Comparison of ENCODE assay signal across 20 cellular contexts in the genomic region with DNA sequence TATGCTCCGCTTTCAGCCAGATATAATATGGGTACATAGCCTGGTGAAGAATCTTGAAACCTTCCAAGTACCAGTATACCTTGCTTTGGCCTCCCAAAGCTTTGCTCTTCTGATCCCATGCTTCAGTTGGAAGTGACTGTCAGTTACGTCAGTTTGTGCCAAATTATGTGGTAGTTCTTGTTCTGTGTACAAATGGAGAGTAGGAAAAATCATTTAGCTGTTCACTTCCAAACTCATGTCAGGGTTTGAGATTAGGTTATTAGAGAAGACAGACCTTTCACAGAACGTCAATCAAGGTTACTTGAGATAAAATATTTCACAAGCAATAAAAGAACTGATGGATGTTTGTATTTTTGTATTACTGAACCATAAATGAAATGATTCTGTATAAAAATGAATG.
DNase-seq lines count a peak whose midpoint lies in the region; ATAC-seq, FAIRE-seq and TF ChIP-seq lines count a peak whose summit lies in the region.
"Had no signal": no experiment of that assay in that cellular context is flagged by ENCODE, and none has a peak within 500 bp of the region (broad histone marks: within the 10 kb centered on the region; RNA-seq: fewer than 3 reads in every experiment).

No MANE protein-coding gene starts in this region.

- POLR2A ChIA-PET in H1 (lab: Charles Lee; ENCODE audit: partially characterized antibody), result no interaction called here

- H3K4ac ChIP-seq in H1 (replicated peaks; ENCODE audit: insufficient read length, low read depth, low read length), result no peak overlapping the region

- no peak overlapping the region for H4K91ac ChIP-seq in H1 (replicated peaks; ENCODE audit: insufficient read length, low read length)

- H4K5ac ChIP-seq in H1 (ENCODE audit: insufficient read length, low read depth, low read length), result no peak overlapping the region

- no peaks in the 10 kb centered on the region for H3K9me3 ChIP-seq in cardiac muscle cell (ENCODE audit: low read depth)
- no peaks in the 10 kb centered on the region for H3K9me3 ChIP-seq in H1 (ENCODE audit: insufficient read depth in 2 of 2, low read depth in 1 of 2, low read length in 1 of 2)
- no peaks in the 10 kb centered on the region for H3K9me3 ChIP-seq in left ventricle myocardium inferior (replicated peaks)
- H3K9me3 ChIP-seq in ovary, result no peaks in the 10 kb centered on the region
- H3K9me3 ChIP-seq in Karpas-422 (ENCODE audit: low read length), result no peaks in the 10 kb centered on the region

- H3K27ac ChIP-seq in cardiac muscle cell (peak overlapping the region; percentile 21), H1 (ENCODE audit: low read depth, low read length) (no peak overlapping the region), left ventricle myocardium inferior (replicated peaks) (peak overlapping the region; percentile 29), ovary (no peak overlapping the region), Karpas-422 (ENCODE audit: low read length) (no peak overlapping the region)

- intact Hi-C loops in cardiac septum (cut with DNase I) (no loop called here), left ventricle myocardium inferior (cut with micrococcal nuclease) (no loop called here), ovary (cut with DNase I) (no loop called here)

- H3K79me2 ChIP-seq in H1 (ENCODE audit: control insufficient read depth in 1 of 2, insufficient read depth in 2 of 2, low read length in 2 of 2), result 0 out of 4 replicates have a peak, but pooled peaks cover 0 to 3% of the 10 kb centered on the region in 2 experiments
- 0 out of 2 replicates have a peak, but pooled peaks cover 7% of the 10 kb centered on the region for H3K79me2 ChIP-seq in Karpas-422 (ENCODE audit: low read length)

- no peak for ATAC-seq in stimulated activated effector memory CD8-positive, alpha-beta T cell treated with anti-CD3 and anti-CD28 coated beads, Interleukin-12 subunit alpha, Interleukin-12 subunit beta, amount 100 ng/mL, for 72 hours
- ATAC-seq: HCT116 had no signal

- no peak overlapping the region for H3K4me3 Mint-ChIP-seq in stimulated activated effector memory CD8-positive, alpha-beta T cell treated with anti-CD3 and anti-CD28 coated beads, Interleukin-12 subunit alpha, Interleukin-12 subunit beta, amount 100 ng/mL, for 72 hours
- H3K4me3 Mint-ChIP-seq: H9 had no signal

- H2AK5ac ChIP-seq in H1 (ENCODE audit: low read depth, low read length), result no peak overlapping the region

- H2AFZ ChIP-seq in H1 (ENCODE audit: low read length), result no peak overlapping the region
- H2AFZ ChIP-seq in Karpas-422 (ENCODE audit: low read length), result no peak overlapping the region

- H3K9me3 Mint-ChIP-seq in stimulated activated effector memory CD8-positive, alpha-beta T cell treated with anti-CD3 and anti-CD28 coated beads, Interleukin-12 subunit alpha, Interleukin-12 subunit beta, amount 100 ng/mL, for 72 hours, result peaks cover 5% of the 10 kb centered on the region
- H3K9me3 Mint-ChIP-seq: H9 had no signal

- TF ChIP-seq EP300 in H1 (IDR thresholded peaks at IDR 0.05; ENCODE audit: borderline replicate concordance in 1 of 2, low read depth in 2 of 2, low read length in 2 of 2), result no peak
- TF ChIP-seq EP300 in ovary (IDR thresholded peaks at IDR 0.05), result no peak

- DNase-seq in cardiac muscle cell (ENCODE audit: low read depth in 1 of 2, low spot score in 1 of 2) (no peak), cardiac septum (ENCODE audit: low spot score) (no peak), H1 (ENCODE audit: low read depth in 1 of 2, low spot score in 2 of 2) (no peak), left ventricle myocardium inferior (no peak), ovary (no peak), ecto neural progenitor cell (ENCODE audit: low spot score) (no peak), Karpas-422 (no peak)
- no peak for DNase-seq in stimulated activated effector memory CD8-positive, alpha-beta T cell treated with anti-CD3 and anti-CD28 coated beads, Interleukin-12 subunit alpha, Interleukin-12 subunit beta, amount 100 ng/mL, for 72 hours (ENCODE audit: low spot score in 2 of 2)
- DNase-seq: C1 segment of cervical spinal cord; Calu3; CD4-positive, alpha-beta memory T cell; COR-L47; DMS53; DMS79 treated with DMSO at 0.1 percent for 48 hours; GF-D8; GOT3; H9 had no signal

- H3K9me2 ChIP-seq in Karpas-422 (replicated peaks; ENCODE audit: insufficient read depth, low read length), result no peaks in the 10 kb centered on the region

- no peak overlapping the region for H2BK20ac ChIP-seq in H1 (ENCODE audit: low read length)

- no peak overlapping the region for H3K4me2 ChIP-seq in H1 (ENCODE audit: insufficient read depth in 1 of 2, low read depth in 2 of 2, low read length in 2 of 2)
- no peak overlapping the region for H3K4me2 ChIP-seq in Karpas-422 (ENCODE audit: low read depth, low read length, poor library complexity, severe bottlenecking)

- no peak overlapping the region for H3K14ac ChIP-seq in H1 (ENCODE audit: insufficient read length)

- H3K23me2 ChIP-seq in H1 (ENCODE audit: low read depth, low read length), result no peaks in the 10 kb centered on the region

- no peak overlapping the region for H2BK12ac ChIP-seq in H1 (ENCODE audit: low read depth, low read length)

- TF ChIP-seq POLR2A in H1 (IDR thresholded peaks at IDR 0.05; ENCODE audit: control extremely low read depth in 1 of 2, low read depth in 2 of 2, low read length in 2 of 2), result no peak
- TF ChIP-seq POLR2A in ovary (IDR thresholded peaks at IDR 0.05), result no peak

- no peaks in the 10 kb centered on the region for H3K27me3 ChIP-seq in cardiac muscle cell
- H3K27me3 ChIP-seq in H1 (replicated peaks in 1 of 4; ENCODE audit: control insufficient read depth in 3 of 4, extremely low read depth in 1 of 4, insufficient read depth in 3 of 4, low read length in 3 of 4), result no peaks in the 10 kb centered on the region
- H3K27me3 ChIP-seq in left ventricle myocardium inferior (ENCODE audit: low read depth), result no peaks in the 10 kb centered on the region
- no peaks in the 10 kb centered on the region for H3K27me3 ChIP-seq in ovary
- no peaks in the 10 kb centered on the region for H3K27me3 ChIP-seq in Karpas-422 (ENCODE audit: low read length)

- no peaks in the 10 kb centered on the region for H3K36me3 ChIP-seq in cardiac muscle cell
- H3K36me3 ChIP-seq in H1 (ENCODE audit: control insufficient read depth in 2 of 4, insufficient read depth in 4 of 4, low read length in 3 of 4), result no peaks in the 10 kb centered on the region
- peaks cover 11% of the 10 kb centered on the region for H3K36me3 ChIP-seq in left ventricle myocardium inferior
- H3K36me3 ChIP-seq in ovary, result no peaks in the 10 kb centered on the region
- no peaks in the 10 kb centered on the region for H3K36me3 ChIP-seq in Karpas-422 (ENCODE audit: insufficient read depth, low read length)

- no peak overlapping the region for H4K8ac ChIP-seq in H1 (ENCODE audit: extremely low read depth, insufficient read depth, low read length)

- no peak for FAIRE-seq in H1 (lab: Jason Lieb, UNC)
- FAIRE-seq: GM12891, GM18507 had no signal

- H3K79me1 ChIP-seq in H1 (ENCODE audit: low read depth, low read length), result no peaks in the 10 kb centered on the region

- peaks cover 6% of the 10 kb centered on the region for H3K36me3 Mint-ChIP-seq in stimulated activated effector memory CD8-positive, alpha-beta T cell treated with anti-CD3 and anti-CD28 coated beads, Interleukin-12 subunit alpha, Interleukin-12 subunit beta, amount 100 ng/mL, for 72 hours

- CTCF ChIA-PET in H1 (lab: Charles Lee; ENCODE audit: partially characterized antibody), result no interaction called here

- no peak for TF ChIP-seq RAD21 in H1 (IDR thresholded peaks at IDR 0.05 in 1 of 2, conservative IDR thresholded peaks at IDR 0.05 in 1 of 2; ENCODE audit: low read depth in 2 of 2, low read length in 2 of 2)

- H4K20me1 ChIP-seq in H1 (replicated peaks in 1 of 2; ENCODE audit: control insufficient read depth in 1 of 2, insufficient read depth in 2 of 2, low read length in 2 of 2) (no peaks in the 10 kb centered on the region), Karpas-422 (ENCODE audit: insufficient read depth, low read depth, low read length) (no peaks in the 10 kb centered on the region)

- no peaks in the 10 kb centered on the region for H3K4me1 Mint-ChIP-seq in stimulated activated effector memory CD8-positive, alpha-beta T cell treated with anti-CD3 and anti-CD28 coated beads, Interleukin-12 subunit alpha, Interleukin-12 subunit beta, amount 100 ng/mL, for 72 hours
- H3K4me1 Mint-ChIP-seq: CD4-positive, alpha-beta memory T cell had no signal

- H2BK5ac ChIP-seq in H1 (ENCODE audit: low read depth, low read length), result no peak overlapping the region

- H3K18ac ChIP-seq in H1 (ENCODE audit: extremely low read depth, low read length), result no peak overlapping the region

- H3K4me3 ChIP-seq in cardiac muscle cell (no peak overlapping the region), H1 (ENCODE audit: extremely low read depth in 1 of 4, insufficient read depth in 2 of 4, low read depth in 3 of 4, low read length in 4 of 4) (no peak overlapping the region), left ventricle myocardium inferior (no peak overlapping the region), ovary (no peak overlapping the region), Karpas-422 (ENCODE audit: low read length) (no peak overlapping the region)

- H3K9ac ChIP-seq in H1 (replicated peaks in 1 of 4; ENCODE audit: extremely low read depth in 1 of 4, low read depth in 3 of 4, low read length in 3 of 4) (no peak overlapping the region), Karpas-422 (ENCODE audit: low read length) (no peak overlapping the region)

- H3K4me1 ChIP-seq in cardiac muscle cell (ENCODE audit: low read depth) (peaks cover 20% of the 10 kb centered on the region), H1 (replicated peaks in 1 of 4; ENCODE audit: control insufficient read depth in 3 of 4, insufficient read depth in 4 of 4, low read length in 3 of 4) (peaks cover 0 to 5% (median 1%) of the 10 kb centered on the region in 4 experiments; a peak in 3 of 7 replicates), left ventricle myocardium inferior (peaks cover 57% of the 10 kb centered on the region), ovary (ENCODE audit: insufficient read depth) (no peaks in the 10 kb centered on the region), Karpas-422 (ENCODE audit: low read length) (no peaks in the 10 kb centered on the region)

- TF ChIP-seq CTCF in cardiac muscle cell (IDR thresholded peaks at IDR 0.05; ENCODE audit: low read depth, low read length), result no peak
- no peak for TF ChIP-seq CTCF in H1 (IDR thresholded peaks at IDR 0.05; ENCODE audit: control extremely low read depth in 1 of 3, insufficient read depth in 1 of 3, low read depth in 1 of 3, low read length in 3 of 3)
- TF ChIP-seq CTCF in left ventricle myocardium inferior (IDR thresholded peaks at IDR 0.05; ENCODE audit: borderline replicate concordance), result no peak
- TF ChIP-seq CTCF in ovary (IDR thresholded peaks at IDR 0.05), result no peak

- no peak overlapping the region for H2BK15ac ChIP-seq in H1 (ENCODE audit: low read length)

- H2BK120ac ChIP-seq in H1 (replicated peaks; ENCODE audit: low read depth, low read length), result peak overlapping the region; percentile 75

- H3K23ac ChIP-seq in H1 (ENCODE audit: insufficient read length), result no peak overlapping the region

- H3K27ac Mint-ChIP-seq in stimulated activated effector memory CD8-positive, alpha-beta T cell treated with anti-CD3 and anti-CD28 coated beads, Interleukin-12 subunit alpha, Interleukin-12 subunit beta, amount 100 ng/mL, for 72 hours, result peak overlapping the region; percentile 32
- H3K27ac Mint-ChIP-seq: CD4-positive, alpha-beta memory T cell had no signal

- 86% methylated on average over 3 of the region's 3 CpGs; no CpG with 5 or more reads in 1 of the 2 experiments for WGBS in H1 (ENCODE audit: extremely low coverage in 1 of 2, insufficient coverage in 1 of 2, insufficient read length in 1 of 2, insufficient replicate concordance in 2 of 2, low coverage in 1 of 2, low lambda C conversion rate in 2 of 2, missing lambda C conversion rate in 1 of 2), 2 experiments
- 94 to 98% (median 97%) methylated on average over 3 of the region's 3 CpGs for WGBS in ovary, 3 donors

- H3K56ac ChIP-seq in H1 (replicated peaks; ENCODE audit: insufficient read length, low read depth, low read length), result no peak overlapping the region

Comparison
In these comparisons a context has a peak if more than half of its experiments do, and no peak if none do; other contexts are left out.
1. H3K27ac ChIP-seq: peak in cardiac muscle cell (single experiment) and left ventricle myocardium inferior (single experiment); none in H1 (single experiment), ovary (0 of 2) and Karpas-422 (single experiment).